Comparison of ENCODE assay signal across 7 cellular contexts in genomic region chr5:57417981-57418380, GRCh38.
"Had no signal": no experiment of that assay in that cellular context is flagged by ENCODE, and none has a peak within 500 bp of the region (broad histone marks: within the 10 kb centered on the region; RNA-seq: fewer than 3 reads in every experiment).

No MANE protein-coding gene starts in this region.

- H3K4me3 Mint-ChIP-seq: GM23338 had no signal

- H3K9me3 Mint-ChIP-seq: GM23338 had no signal

- H3K27ac Mint-ChIP-seq: GM23338 had no signal

- H3K36me3 ChIP-seq: HAP-1 had no signal

- H3K9me3 ChIP-seq: HAP-1 had no signal

- H3K4me1 ChIP-seq: HAP-1 had no signal

- H3K4me2 ChIP-seq: GM23338 had no signal

- H2AFZ ChIP-seq: GM23338 had no signal

- DNase-seq: H7, IMR-90 had no signal

- H3K4me3 ChIP-seq: GM23338, HAP-1, K562 had no signal

- FAIRE-seq: H1, HTR-8/SVneo, K562 had no signal
